Comparison of ENCODE assay signal across 17 cellular contexts in the genomic region with DNA sequence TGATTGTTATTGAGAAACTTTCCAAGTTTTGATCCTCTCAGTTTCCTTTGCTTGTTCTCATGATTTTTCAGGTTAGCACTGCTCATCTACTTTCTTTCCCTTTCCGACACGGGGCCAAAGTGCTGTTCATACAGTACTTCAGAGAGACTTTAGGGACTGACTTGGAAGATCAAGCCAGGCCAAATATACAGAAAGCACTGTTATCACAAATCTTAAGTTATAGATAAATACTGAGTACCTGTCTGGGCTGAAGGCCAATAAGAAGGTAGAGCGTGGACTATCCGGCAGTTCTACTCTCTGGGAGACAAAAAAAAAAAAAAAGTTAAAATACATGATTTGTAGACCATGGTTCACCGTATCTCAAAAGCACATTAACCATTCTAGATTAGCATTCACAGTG. TPM values are rescaled to one million over a fixed set of nuclear protein-coding genes. Genes with fewer than 3 reads are reported as not detected.
DNase-seq lines count a peak whose midpoint lies in the region; ATAC-seq and TF ChIP-seq lines count a peak whose summit lies in the region.
"Had no signal": no experiment of that assay in that cellular context is flagged by ENCODE, and none has a peak within 500 bp of the region (broad histone marks: within the 10 kb centered on the region; RNA-seq: fewer than 3 reads in every experiment).

No MANE protein-coding gene starts in this region.

- no peak overlapping the region for H3K4me3 Mint-ChIP-seq in Caco-2 (ENCODE audit: unreplicated experiment)
- H3K4me3 Mint-ChIP-seq: B cell; CD8-positive, alpha-beta T cell; H9; IgD-negative memory B cell had no signal

- peak; percentile 72 for ATAC-seq in left lung
- ATAC-seq in GM18909 (IDR thresholded peaks at IDR 0.05; ENCODE audit: poor library complexity, unreplicated experiment) = no peak
- ATAC-seq: CD8-positive, alpha-beta T cell; GM12878; HepG2 had no signal

- H3K36me3 Mint-ChIP-seq in Caco-2 (ENCODE audit: insufficient read depth, unreplicated experiment) = peaks cover 44% of the 10 kb centered on the region

- H3K27ac ChIP-seq in left lung (no peak overlapping the region), stomach (peak overlapping the region in 2 of 5 donors; percentile 42 to 49)
- H3K27ac ChIP-seq: BLaER1 treated with 17β-estradiol and CSF1 and Interleukin-3, amounts not matched to agents 10 nM and 100 nM had no signal

- DNase-seq in Caco-2 = no peak
- DNase-seq in LNCaP clone FGC (ENCODE audit: low read depth) = peak; percentile 79
- DNase-seq in left lung = no peak
- peak; percentile 34 for DNase-seq in stomach
- DNase-seq in posterior cingulate gyrus = no peak
- DNase-seq: CD8-positive, alpha-beta T cell; DMS 273 treated with DMSO at 0.1 percent for 48 hours; DMS53; DND-41; EL; H9 had no signal

- H3K27me3 ChIP-seq in Caco-2 (replicated peaks; ENCODE audit: control insufficient read depth, insufficient read depth, low read length) = no peaks in the 10 kb centered on the region
- no peaks in the 10 kb centered on the region for H3K27me3 ChIP-seq in left lung
- no peaks in the 10 kb centered on the region for H3K27me3 ChIP-seq in stomach
- H3K27me3 ChIP-seq: BLaER1 treated with 17β-estradiol and CSF1 and Interleukin-3, amounts not matched to agents 10 nM and 100 nM had no signal

- H3K9me3 ChIP-seq in Caco-2 (no peaks in the 10 kb centered on the region), left lung (no peaks in the 10 kb centered on the region), stomach (no peaks in the 10 kb centered on the region)
- H3K9me3 ChIP-seq: BLaER1 treated with 17β-estradiol and CSF1 and Interleukin-3, amounts not matched to agents 10 nM and 100 nM had no signal

- H3K4me1 Mint-ChIP-seq in Caco-2 (ENCODE audit: low read depth, unreplicated experiment) = peaks cover 11% of the 10 kb centered on the region
- H3K4me1 Mint-ChIP-seq: H9 had no signal

- CTCF ChIA-PET in Caco-2 (lab: Charles Lee) = interaction anchor here (0.6 to 1.1 kb wide), 2 partner anchors 155 to 1005 kb away, joined by 4 to 5 read pairs; a partner anchor contains a TSS

- intact Hi-C loops in Caco-2 (cut with micrococcal nuclease; ENCODE audit: unreplicated experiment) (no loop called here), left lung (cut with DNase I) (no loop called here), stomach (cut with DNase I; ENCODE audit: low total_unique reads) (no loop called here), posterior cingulate gyrus (cut with DNase I) (loop anchor here (10.0 kb wide), 1 partner anchor 47 kb away; a partner anchor contains a TSS)

- TF ChIP-seq CTCF in Caco-2 (IDR thresholded peaks at IDR 0.05; ENCODE audit: insufficient read depth in 1 of 2, low read depth in 1 of 2, low read length in 1 of 2, severe bottlenecking in 1 of 2, unreplicated experiment in 1 of 2) (no peak), LNCaP clone FGC (IDR thresholded peaks at IDR 0.05; ENCODE audit: control insufficient read depth, extremely low read depth, insufficient read depth) (no peak), left lung (IDR thresholded peaks at IDR 0.05) (no peak), stomach (IDR thresholded peaks at IDR 0.05) (no peak)

- POLR2A ChIA-PET in Caco-2 (lab: Charles Lee) = no interaction called here

- H3K4me3 ChIP-seq in Caco-2 (ENCODE audit: low read depth, low read length) (no peak overlapping the region), LNCaP clone FGC (ENCODE audit: low read depth, low read length) (no peak overlapping the region), left lung (no peak overlapping the region), stomach (no peak overlapping the region)
- H3K4me3 ChIP-seq: BLaER1 treated with 17β-estradiol and CSF1 and Interleukin-3, amounts not matched to agents 10 nM and 100 nM; GM12878 had no signal

- no peaks in the 10 kb centered on the region for H3K27me3 Mint-ChIP-seq in Caco-2 (ENCODE audit: insufficient read depth, unreplicated experiment)
- H3K27me3 Mint-ChIP-seq: B cell, IgD-negative memory B cell had no signal

- H3K27ac Mint-ChIP-seq in Caco-2 (ENCODE audit: unreplicated experiment) = peak overlapping the region; percentile 18
- H3K27ac Mint-ChIP-seq: B cell; CD8-positive, alpha-beta T cell had no signal

- H3K36me3 ChIP-seq in Caco-2 (ENCODE audit: control insufficient read depth, insufficient read depth, low read length) = no peaks in the 10 kb centered on the region; the same call in 1 of the 2 replicates
- H3K36me3 ChIP-seq in left lung = peaks cover 3 to 49% of the 10 kb centered on the region in 2 donors
- peaks cover 33 to 52% (median 49%) of the 10 kb centered on the region in 4 donors for H3K36me3 ChIP-seq in stomach

- no TSS peak for BruUV-seq in Caco-2 (replicated peaks; lab: Mats Ljungman, UMichigan)

- peaks cover 8% of the 10 kb centered on the region; the same call in 1 of the 2 replicates for H3K4me1 ChIP-seq in Caco-2
- peaks cover 0 to 5% of the 10 kb centered on the region in 2 donors for H3K4me1 ChIP-seq in left lung
- peaks cover 14 to 47% (median 22%) of the 10 kb centered on the region in 4 donors for H3K4me1 ChIP-seq in stomach
- H3K4me1 ChIP-seq: BLaER1 treated with 17β-estradiol and CSF1 and Interleukin-3, amounts not matched to agents 10 nM and 100 nM had no signal

- H3K9me3 Mint-ChIP-seq in Caco-2 (ENCODE audit: unreplicated experiment) = no peaks in the 10 kb centered on the region
- H3K9me3 Mint-ChIP-seq: CD8-positive, alpha-beta T cell; H9; IgD-negative memory B cell had no signal

- TF ChIP-seq EP300 in stomach (IDR thresholded peaks at IDR 0.05) = no peak

- TF ChIP-seq POLR2A in stomach (IDR thresholded peaks at IDR 0.05) = no peak

- WGBS in stomach, 5 donors = 36 to 54% (median 50%) methylated on average over 5 of the region's 5 CpGs

RNA-seq across cellular contexts. Expression of a gene that starts 46.2 kb away (rescaled TPM):
- total RNA-seq in Caco-2 (2022) (48.1 and 51.5 TPM in 2 replicates), left lung (10 to 100 TPM; 27.2 to 28.2 TPM), stomach (10 to 100 TPM; 22.3 to 59.4 (median 37.3) TPM)
- polyA plus RNA-seq in stomach = 1 to 10 TPM; 4.6 to 7.3 (median 4.7) TPM

Comparison
In these comparisons a context has a peak if more than half of its experiments do, and no peak if none do; other contexts are left out.
1. DNase-seq: peak in LNCaP clone FGC (single experiment) and stomach (single experiment); none in Caco-2 (0 of 2), left lung (0 of 2) and posterior cingulate gyrus (0 of 10).